22 cellular contexts compared by ENCODE assay signal in the genomic region with DNA sequence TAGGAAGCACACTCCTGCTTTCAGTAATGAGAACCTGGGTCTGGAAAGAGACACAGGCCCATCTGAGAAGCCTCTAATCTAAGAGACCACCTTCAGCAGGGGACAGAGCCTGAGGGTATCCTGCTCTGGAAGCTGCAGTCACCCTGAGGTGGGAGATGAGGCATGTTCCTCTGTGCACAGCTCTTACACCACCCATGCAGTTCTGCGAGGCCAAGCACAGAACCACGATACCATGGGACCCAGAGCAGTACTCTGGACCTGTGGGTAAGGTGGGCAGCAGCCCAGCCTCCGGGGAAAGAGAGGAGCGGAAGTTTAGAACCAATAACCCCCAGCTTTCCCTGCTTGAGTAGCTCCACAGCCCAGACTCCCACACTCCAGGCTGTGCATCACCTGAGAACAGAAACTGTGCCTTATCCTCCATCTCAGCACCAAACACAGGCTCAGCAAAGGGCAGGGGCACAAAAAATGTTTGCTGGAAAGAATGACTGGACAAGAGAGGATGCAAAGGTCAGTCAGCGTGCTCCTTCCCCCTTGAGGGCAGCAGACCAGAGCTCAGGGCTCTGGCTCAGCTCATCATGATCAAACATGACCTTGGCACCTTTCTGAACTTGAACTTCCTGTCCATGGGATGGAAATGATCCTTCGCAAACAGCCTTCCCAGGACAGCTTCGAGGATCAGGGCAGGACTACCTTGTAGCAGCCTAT. TPM values are rescaled to one million over a fixed set of nuclear protein-coding genes. Genes with fewer than 3 reads are reported as not detected.
DNase-seq lines count a peak whose midpoint lies in the region; ATAC-seq and TF ChIP-seq lines count a peak whose summit lies in the region.
"Had no signal": no experiment of that assay in that cellular context is flagged by ENCODE, and none has a peak within 500 bp of the region (broad histone marks: within the 10 kb centered on the region; RNA-seq: fewer than 3 reads in every experiment).

No MANE protein-coding gene starts in this region.

- H3K9me2 ChIP-seq in SK-N-SH (no peaks in the 10 kb centered on the region), Loucy (replicated peaks; ENCODE audit: low read depth, low read length) (no peaks in the 10 kb centered on the region)

- H4K20me1 ChIP-seq in SK-N-SH (ENCODE audit: insufficient read depth) (no peaks in the 10 kb centered on the region), Loucy (ENCODE audit: insufficient read depth, low read length, poor library complexity, severe bottlenecking) (no peaks in the 10 kb centered on the region)

- peak; percentile 23 for DNase-seq in SK-N-SH
- DNase-seq in iPS DF 6.9 (ENCODE audit: low read depth, low spot score), result no peak
- DNase-seq in sigmoid colon, result no peak
- no peak for DNase-seq in HPDE6-E6E7 (ENCODE audit: extremely low spot score)
- DNase-seq: 8988T; activated CD8-positive, alpha-beta memory T cell treated with anti-CD3 and anti-CD28 coated beads for 24 hours; activated T-cell treated with anti-CD3 and anti-CD28 coated beads, Interleukin-2, amount 50 U/mL, for 48 hours; effector CD4-positive, alpha-beta T cell; gastrocnemius medialis; GOT3; Karpas-422; left cardiac atrium; NCI-H1105; NCI-H524; psoas muscle; stimulated activated CD4-positive, alpha-beta T cell treated with anti-CD3 and anti-CD28 coated beads, Interleukin-4, amount 100 ng/mL, for 1 hour had no signal

- 85% methylated on average over 7 of the region's 7 CpGs for WGBS in SK-N-SH (ENCODE audit: low lambda C conversion rate)
- WGBS in iPS DF 6.9 (ENCODE audit: insufficient coverage, insufficient read length), result no CpG with 5 or more reads among the region's 7 CpGs
- WGBS in sigmoid colon, 2 donors, result 73 to 83% methylated on average over 7 of the region's 7 CpGs

- H3K4me1 ChIP-seq in SK-N-SH (ENCODE audit: control insufficient read depth in 1 of 2, insufficient read depth in 2 of 2, low read depth in 1 of 2, low read length in 1 of 2) (peaks cover 0 to 7% of the 10 kb centered on the region in 2 experiments; a peak in 1 of 4 replicates), Loucy (ENCODE audit: insufficient read depth, low read length, poor library complexity, severe bottlenecking) (no peaks in the 10 kb centered on the region), iPS DF 6.9 (ENCODE audit: control insufficient read depth, insufficient read depth, low read length) (peaks cover 8% of the 10 kb centered on the region), sigmoid colon (peaks cover 0 to 30% (median 18%) of the 10 kb centered on the region in 4 donors)
- H3K4me1 ChIP-seq: gastrocnemius medialis, psoas muscle had no signal

- no peaks in the 10 kb centered on the region for H3K79me2 ChIP-seq in SK-N-SH (ENCODE audit: insufficient read depth)
- no peaks in the 10 kb centered on the region for H3K79me2 ChIP-seq in Loucy (ENCODE audit: insufficient read depth, low read length)

- ATAC-seq in SK-N-SH treated with all-trans-retinoic acid at 6 μM for 48 hours (no peak), GM18520 (IDR thresholded peaks at IDR 0.05; ENCODE audit: unreplicated experiment) (no peak), GM18868 (IDR thresholded peaks at IDR 0.05; ENCODE audit: unreplicated experiment) (no peak)

- POLR2A ChIA-PET in SK-N-SH (lab: Yijun Ruan, JAX), result interaction anchor here (0.6 to 1.6 kb wide), 4 partner anchors 33 to 81 kb away, joined by 3 to 5 read pairs (median 4); no protein-coding TSS in a partner anchor

- TF ChIP-seq EP300 in SK-N-SH (IDR thresholded peaks at IDR 0.05; ENCODE audit: borderline replicate concordance in 1 of 2, low read depth in 1 of 2, low read length in 1 of 2) (no peak), sigmoid colon (IDR thresholded peaks at IDR 0.05) (no peak)

- H3K4me3 ChIP-seq in SK-N-SH (ENCODE audit: low read depth in 2 of 2, low read length in 1 of 2) (no peak overlapping the region), Loucy (ENCODE audit: low read length, poor library complexity, severe bottlenecking) (no peak overlapping the region), iPS DF 6.9 (ENCODE audit: low read length) (no peak overlapping the region), sigmoid colon (no peak overlapping the region)
- H3K4me3 ChIP-seq: gastrocnemius medialis, psoas muscle, smooth muscle cell had no signal

- H3K4me2 ChIP-seq in SK-N-SH, result no peak overlapping the region
- H3K4me2 ChIP-seq in Loucy (ENCODE audit: low read depth, low read length, poor library complexity, severe bottlenecking), result no peak overlapping the region
- H3K4me2 ChIP-seq: smooth muscle cell had no signal

- no peaks in the 10 kb centered on the region for H3K36me3 ChIP-seq in SK-N-SH (replicated peaks in 1 of 2; ENCODE audit: control insufficient read depth in 1 of 2, insufficient read depth in 2 of 2, low read length in 1 of 2)
- H3K36me3 ChIP-seq in Loucy (ENCODE audit: insufficient read depth, low read length), result no peaks in the 10 kb centered on the region
- peaks cover 17% of the 10 kb centered on the region; the same call in 1 of the 2 replicates for H3K36me3 ChIP-seq in iPS DF 6.9 (ENCODE audit: control insufficient read depth, insufficient read depth, low read length)
- H3K36me3 ChIP-seq in sigmoid colon, result peaks cover 0 to 55% (median 7%) of the 10 kb centered on the region in 4 donors
- H3K36me3 ChIP-seq: gastrocnemius medialis had no signal

- H3K9ac ChIP-seq in SK-N-SH (no peak overlapping the region), Loucy (ENCODE audit: low read depth, low read length, poor library complexity, severe bottlenecking) (no peak overlapping the region)

- H2AFZ ChIP-seq in SK-N-SH (ENCODE audit: low read depth) (no peak overlapping the region), Loucy (ENCODE audit: low read length) (peak overlapping the region; percentile 15; the same call in 1 of the 2 replicates)

- H3F3A ChIP-seq in SK-N-SH (replicated peaks; ENCODE audit: insufficient read depth) (no peaks in the 10 kb centered on the region), Loucy (ENCODE audit: low read depth) (no peaks in the 10 kb centered on the region)

- H3K27ac ChIP-seq in SK-N-SH (ENCODE audit: low read depth in 2 of 2, low read length in 1 of 2) (no peak overlapping the region), iPS DF 6.9 (ENCODE audit: low read length) (peak overlapping the region; percentile 90), sigmoid colon (peak overlapping the region; percentile 45 to 64 (median 56))
- H3K27ac ChIP-seq: gastrocnemius medialis, psoas muscle had no signal

- H3K9me3 ChIP-seq in SK-N-SH (no peaks in the 10 kb centered on the region), Loucy (ENCODE audit: insufficient read depth, low read depth, low read length) (no peaks in the 10 kb centered on the region), iPS DF 6.9 (ENCODE audit: control insufficient read depth, insufficient read depth, low read length) (no peaks in the 10 kb centered on the region), sigmoid colon (no peaks in the 10 kb centered on the region)
- H3K9me3 ChIP-seq: gastrocnemius medialis, psoas muscle had no signal

- TF ChIP-seq POLR2A in sigmoid colon (IDR thresholded peaks at IDR 0.05), result no peak

- H3K27me3 ChIP-seq in SK-N-SH (ENCODE audit: insufficient read depth), result no peaks in the 10 kb centered on the region
- H3K27me3 ChIP-seq in Loucy (ENCODE audit: insufficient read depth, low read length, poor library complexity, severe bottlenecking), result no peaks in the 10 kb centered on the region
- H3K27me3 ChIP-seq in iPS DF 6.9 (ENCODE audit: control insufficient read depth, insufficient read depth, low read length), result no peaks in the 10 kb centered on the region
- H3K27me3 ChIP-seq in sigmoid colon, result no peaks in the 10 kb centered on the region
- H3K27me3 ChIP-seq: gastrocnemius medialis had no signal

- CTCF ChIA-PET in SK-N-SH (lab: Yijun Ruan, JAX), result interaction anchor here (0.7 to 10.9 kb wide), 18 partner anchors 9 to 516 kb away, joined by 3 to 513 read pairs (median 7); no protein-coding TSS in a partner anchor

- intact Hi-C loops in sigmoid colon (cut with DNase I), result loop anchor here (10.0 kb wide), 1 partner anchor 262 kb away; no protein-coding TSS in a partner anchor

- no peak for TF ChIP-seq CTCF in SK-N-SH (IDR thresholded peaks at IDR 0.05)
- no peak for TF ChIP-seq CTCF in Loucy (conservative IDR thresholded peaks at IDR 0.05; ENCODE audit: low read length)
- no peak for TF ChIP-seq CTCF in sigmoid colon (IDR thresholded peaks at IDR 0.05)

- no peak for TF ChIP-seq RAD21 in SK-N-SH (IDR thresholded peaks at IDR 0.05; ENCODE audit: low read length)

TF ChIP-seq in SK-N-SH, 30 proteins besides CTCF, POLR2A, EP300 and RAD21 (continues in another document):
- TF ChIP-seq GATA2 (CRISPR knock-in tag; IDR thresholded peaks at IDR 0.05) (no peak), NFIC (IDR thresholded peaks at IDR 0.05; ENCODE audit: borderline replicate concordance) (no peak), YY1 (IDR thresholded peaks at IDR 0.05; ENCODE audit: low read depth) (no peak), CHD2 (IDR thresholded peaks at IDR 0.05; ENCODE audit: low read length, partially characterized antibody) (no peak)

TF ChIP-seq in SK-N-SH treated with all-trans-retinoic acid at 6 μM for 48 hours, 23 proteins besides CTCF, POLR2A, EP300 and RAD21:
- TF ChIP-seq ZFP3 (CRISPR knock-in tag; IDR thresholded peaks at IDR 0.05), result no peak

RNA-seq across cellular contexts. Expression of a gene that starts 43.1 kb away (rescaled TPM):
- 2.6 and 6.5 TPM in 2 replicates for polyA plus RNA-seq in SK-N-SH (2012; rRNA removed)
- polyA plus RNA-seq in SK-N-SH (2012; cell fraction: cytosol; rRNA removed), result 5.5 and 6.3 TPM in 2 replicates
- 6.1 and 7.1 TPM in 2 replicates for polyA plus RNA-seq in SK-N-SH (2012; cell fraction: nucleus; rRNA removed)
- total RNA-seq in sigmoid colon, result 10 to 100 TPM; 22.1 to 58.2 (median 23.6) TPM
- polyA plus RNA-seq in sigmoid colon, result 1 to 10 TPM in 2 of 3 donors, under 1 TPM in 1; 0.69 to 7.3 (median 4.8) TPM
- polyA plus RNA-seq: neural cell had no signal

Comparison
In these comparisons a context has a peak if more than half of its experiments do, and no peak if none do; other contexts are left out.
1. H3K27ac ChIP-seq: peak in iPS DF 6.9 (single experiment) and sigmoid colon (4 of 4); none in SK-N-SH (0 of 2).